2 cellular contexts compared by ENCODE assay signal in genomic region chr9:134342746-134343115, GRCh38.
TF ChIP-seq lines count a peak whose summit lies in the region.

No MANE protein-coding gene starts in this region.

TF ChIP-seq in HEK293, 187 proteins besides CTCF, POLR2A, EP300 and RAD21 (continued from another document):
- peak; percentile 97 for TF ChIP-seq EGR2 (tag by site-specific recombination; IDR thresholded peaks at IDR 0.05; ENCODE audit: low read depth)
- no peak for TF ChIP-seq BCL11A (tag by site-specific recombination; IDR thresholded peaks at IDR 0.05; ENCODE audit: low read depth)

TF ChIP-seq in H1, 55 proteins besides CTCF, POLR2A, EP300 and RAD21 (continued from another document):
- TF ChIP-seq PHF8 (conservative IDR thresholded peaks at IDR 0.05; ENCODE audit: low read depth, low read length) (no peak), MAX (IDR thresholded peaks at IDR 0.05) (no peak), BRCA1 (IDR thresholded peaks at IDR 0.05; ENCODE audit: low read depth, low read length) (no peak), TAF1 (IDR thresholded peaks at IDR 0.05; ENCODE audit: low read depth, low read length) (no peak), CBX5 (IDR thresholded peaks at IDR 0.05; ENCODE audit: low read depth, low read length) (no peak), RNF2 (IDR thresholded peaks at IDR 0.05; ENCODE audit: borderline replicate concordance, low read depth, low read length, missing control alignments, poor library complexity, severe bottlenecking) (no peak)
